24 cellular contexts compared by ENCODE assay signal in genomic region chr2:150606380-150607060, GRCh38.
A peak's percentile ranks its signal among the peaks of the same experiment; 100 is the strongest.
DNase-seq lines count a peak whose midpoint lies in the region; ATAC-seq and TF ChIP-seq lines count a peak whose summit lies in the region.
"Had no signal": no experiment of that assay in that cellular context is flagged by ENCODE, and none has a peak within 500 bp of the region (broad histone marks: within the 10 kb centered on the region; RNA-seq: fewer than 3 reads in every experiment).

No MANE protein-coding gene starts in this region.

- DNase-seq in DND-41: peak; percentile 48
- DNase-seq in NCI-H2107 treated with DMSO at 0.1 percent for 48 hours (lab: John Stamatoyannopoulos, UW; ENCODE audit: unreplicated experiment): peak; percentile 92
- DNase-seq in adipocyte (ENCODE audit: low read depth): no peak
- DNase-seq in osteoblast (ENCODE audit: insufficient read length, low spot score, missing footprints): no peak
- no peak for DNase-seq in HuH-7 (ENCODE audit: low spot score)
- no peak for DNase-seq in stimulated activated CD4-positive, alpha-beta T cell treated with anti-CD3 and anti-CD28 coated beads, Interleukin-4, amount 100 ng/mL, for 1 hour
- DNase-seq in NCI-H1105 (lab: John Stamatoyannopoulos, UW): no peak
- DNase-seq: activated CD4-positive, alpha-beta T cell treated with anti-CD3 and anti-CD28 coated beads, Interleukin-2, amount 10 ng/mL, durations not matched to agents 7 days and 5 days; activated naive CD4-positive, alpha-beta T cell treated with anti-CD3 and anti-CD28 coated beads for 36 hours; activated T-cell treated with anti-CD3 and anti-CD28 coated beads, Interleukin-2, amount 50 U/mL, for 72 hours; amniotic stem cell; cortex of kidney; GOT3; left ventricle myocardium inferior; MV-4-11; naive thymus-derived CD8-positive, alpha-beta T cell; NCI-H1930; pancreas; right cardiac atrium; stimulated activated CD4-positive, alpha-beta T cell treated with anti-CD3 and anti-CD28 coated beads, Interleukin-12 subunit alpha, Interleukin-12 subunit beta, amount 100 ng/mL, for 4 hours; stimulated activated CD4-positive, alpha-beta T cell treated with anti-CD3 and anti-CD28 coated beads, Interleukin-4, amount 100 ng/mL, for 4 hours had no signal

- peak overlapping the region; percentile 58 for H3K27ac ChIP-seq in DND-41 (ENCODE audit: low read length)
- H3K27ac ChIP-seq in osteoblast (ENCODE audit: low read depth, low read length): peak overlapping the region; percentile 35
- H3K27ac ChIP-seq: cardiac muscle cell, left ventricle myocardium inferior, pancreas, VCaP had no signal

- H3K4me1 ChIP-seq in DND-41 (ENCODE audit: insufficient read depth, low read length) (peaks cover 40% of the 10 kb centered on the region), adipocyte (ENCODE audit: control insufficient read depth, insufficient read depth, low read length) (peaks cover 46% of the 10 kb centered on the region), osteoblast (ENCODE audit: insufficient read depth, low read length) (peaks cover 29% of the 10 kb centered on the region)
- H3K4me1 ChIP-seq: left ventricle myocardium inferior, pancreas had no signal

- H3K9ac ChIP-seq in DND-41 (ENCODE audit: low read depth, low read length): no peak overlapping the region
- H3K9ac ChIP-seq in adipocyte (ENCODE audit: low read length): peak overlapping the region; percentile 9

- ATAC-seq in DND-41 (ENCODE audit: insufficient read depth, low read depth): peak; percentile 87
- ATAC-seq: activated T-cell treated with anti-CD3 and anti-CD28 coated beads, Interleukin-2, amount 50 U/mL, for 72 hours; naive thymus-derived CD8-positive, alpha-beta T cell; pancreas; right cardiac atrium; SK-N-SH treated with all-trans-retinoic acid at 6 μM for 48 hours had no signal

- no peaks in the 10 kb centered on the region for H3K36me3 ChIP-seq in DND-41 (ENCODE audit: insufficient read depth, low read length)
- H3K36me3 ChIP-seq in adipocyte (ENCODE audit: control insufficient read depth, insufficient read depth, low read length, severe bottlenecking): no peaks in the 10 kb centered on the region
- H3K36me3 ChIP-seq in osteoblast (ENCODE audit: insufficient read depth, low read length): no peaks in the 10 kb centered on the region
- H3K36me3 ChIP-seq: cardiac muscle cell, left ventricle myocardium inferior, pancreas had no signal

- H3K9me3 ChIP-seq in DND-41 (ENCODE audit: insufficient read depth, low read length, severe bottlenecking) (peaks cover 3% of the 10 kb centered on the region), adipocyte (ENCODE audit: control insufficient read depth, low read length) (peaks cover 5% of the 10 kb centered on the region), osteoblast (ENCODE audit: low read depth, low read length) (no peaks in the 10 kb centered on the region)
- H3K9me3 ChIP-seq: left ventricle myocardium inferior had no signal

- H2AFZ ChIP-seq in DND-41 (ENCODE audit: low read depth, low read length) (peak overlapping the region; percentile 8; the same call in 1 of the 2 replicates), osteoblast (ENCODE audit: low read length) (no peak overlapping the region)

- no peaks in the 10 kb centered on the region for H3K27me3 ChIP-seq in DND-41 (ENCODE audit: insufficient read depth, low read length, poor library complexity)
- H3K27me3 ChIP-seq in adipocyte (replicated peaks; ENCODE audit: control insufficient read depth, insufficient read depth, low read length): no peaks in the 10 kb centered on the region
- H3K27me3 ChIP-seq in osteoblast (ENCODE audit: insufficient read depth, low read length): no peaks in the 10 kb centered on the region
- H3K27me3 ChIP-seq: cardiac muscle cell had no signal

- H3K4me2 ChIP-seq in DND-41 (ENCODE audit: insufficient read depth, low read length): peak overlapping the region; percentile 3; the same call in 1 of the 2 replicates
- H3K4me2 ChIP-seq in osteoblast (ENCODE audit: insufficient read depth, low read length): no peak overlapping the region

- no peaks in the 10 kb centered on the region for H4K20me1 ChIP-seq in DND-41 (ENCODE audit: insufficient read depth, low read length)
- H4K20me1 ChIP-seq in osteoblast (ENCODE audit: insufficient read depth, low read length): no peaks in the 10 kb centered on the region

- H3K4me3 ChIP-seq in DND-41 (ENCODE audit: low read depth in 1 of 2, low read length in 2 of 2): no peak overlapping the region
- no peak overlapping the region for H3K4me3 ChIP-seq in adipocyte (ENCODE audit: low read length)
- H3K4me3 ChIP-seq in osteoblast (ENCODE audit: insufficient read depth, low read length): no peak overlapping the region
- H3K4me3 ChIP-seq: cardiac muscle cell, left ventricle myocardium inferior, pancreas had no signal

- H3K79me2 ChIP-seq in DND-41 (ENCODE audit: insufficient read depth, low read length) (no peaks in the 10 kb centered on the region), osteoblast (ENCODE audit: insufficient read depth, low read length) (peaks cover 11% of the 10 kb centered on the region)

- no peak for TF ChIP-seq CTCF in DND-41 (IDR thresholded peaks at IDR 0.05; ENCODE audit: borderline replicate concordance, extremely low read depth, low read length, poor library complexity, severe bottlenecking)
- TF ChIP-seq CTCF in osteoblast (IDR thresholded peaks at IDR 0.05; ENCODE audit: extremely low read depth, low read depth, low read length): no peak

Comparison
In these comparisons a context has a peak if more than half of its experiments do, and no peak if none do; other contexts are left out.
1. DNase-seq: peak in DND-41 (single experiment) and NCI-H2107 treated with DMSO at 0.1 percent for 48 hours (single experiment); none in adipocyte (single experiment), osteoblast (single experiment), HuH-7 (single experiment), stimulated activated CD4-positive, alpha-beta T cell treated with anti-CD3 and anti-CD28 coated beads, Interleukin-4, amount 100 ng/mL, for 1 hour (single experiment) and NCI-H1105 (single experiment).